ENCODE assay signal across 8 cellular contexts in the genomic region with DNA sequence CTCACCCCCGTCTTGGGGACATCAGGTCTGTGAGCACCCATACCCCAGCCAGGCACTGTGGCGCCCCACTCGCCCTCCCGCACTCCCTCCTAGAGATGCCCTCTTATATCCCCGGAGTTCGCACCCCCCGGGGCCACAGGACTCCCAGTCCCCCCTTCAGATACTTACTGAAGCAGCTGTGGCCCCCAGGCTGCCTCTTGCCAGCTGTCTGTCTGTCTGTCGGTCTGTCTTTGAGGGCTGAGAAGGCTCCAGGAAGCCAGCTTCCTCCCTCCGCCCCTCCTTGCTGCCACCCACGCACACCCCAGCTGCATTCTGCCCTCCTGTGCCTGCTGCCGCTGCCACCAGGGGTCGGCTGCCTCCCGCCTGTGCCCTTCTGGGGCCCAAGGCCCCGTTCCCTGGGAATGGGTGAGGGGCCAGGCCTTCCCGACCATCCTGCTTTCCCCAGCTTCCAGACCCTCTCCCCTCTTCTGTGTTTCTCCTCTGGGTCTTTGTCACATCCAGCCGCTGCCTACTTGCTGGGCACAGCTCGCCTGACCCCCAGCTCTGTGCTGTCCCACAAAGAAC. TPM values are rescaled to one million over a fixed set of nuclear protein-coding genes. Genes with fewer than 3 reads are reported as not detected.
DNase-seq lines count a peak whose midpoint lies in the region; ATAC-seq and FAIRE-seq lines count a peak whose summit lies in the region.

A gene (minus strand): TSS at position 226 of the 564 bp plus-strand sequence. CDS start 1,200 bp downstream, outside the sequence.

- peak; percentile 48 for ATAC-seq in GM18858 (IDR thresholded peaks at IDR 0.05; ENCODE audit: unreplicated experiment)
- ATAC-seq in HG03439 (IDR thresholded peaks at IDR 0.05; ENCODE audit: unreplicated experiment) = peak; percentile 70

- no peak for FAIRE-seq in HTR-8/SVneo (lab: Jason Lieb, UNC)

- DNase-seq in activated CD4-positive, alpha-beta T cell treated with anti-CD3 and anti-CD28 coated beads for 1 hour = peak; percentile 76
- DNase-seq in effector CD8-positive, alpha-beta T cell (lab: John Stamatoyannopoulos, UW) = peak; percentile 62
- peak; percentile 75 to 89 (median 82) for DNase-seq in stimulated activated CD4-positive, alpha-beta T cell treated with anti-CD3 and anti-CD28 coated beads, Interleukin-1b, Interleukin-23, amount 100 ng/mL, for 24 hours (ENCODE audit: low read depth in 4 of 4, low spot score in 1 of 4)
- DNase-seq in G401 (ENCODE audit: low spot score) (no peak), HTR-8/SVneo (ENCODE audit: insufficient read length, low spot score) (no peak), pons (ENCODE audit: low spot score) (no peak)

- in situ Hi-C loops in G401 (cut with HindIII; ENCODE audit: low sequenced_read_pairs) = no loop called here

RNA-seq across cellular contexts. Expression of the gene that starts here (rescaled TPM):
- not detected in 2 replicates for total RNA-seq in G401 (2014; rRNA removed; shearing (Covaris generic))

Comparison
In these comparisons a context has a peak if more than half of its experiments do, and no peak if none do; other contexts are left out.
1. DNase-seq: peak in activated CD4-positive, alpha-beta T cell treated with anti-CD3 and anti-CD28 coated beads for 1 hour (single experiment), effector CD8-positive, alpha-beta T cell (single experiment) and stimulated activated CD4-positive, alpha-beta T cell treated with anti-CD3 and anti-CD28 coated beads, Interleukin-1b, Interleukin-23, amount 100 ng/mL, for 24 hours (4 of 4); none in G401 (single experiment), HTR-8/SVneo (single experiment) and pons (single experiment).